ENCODE assay signal across 27 cellular contexts in the genomic region with DNA sequence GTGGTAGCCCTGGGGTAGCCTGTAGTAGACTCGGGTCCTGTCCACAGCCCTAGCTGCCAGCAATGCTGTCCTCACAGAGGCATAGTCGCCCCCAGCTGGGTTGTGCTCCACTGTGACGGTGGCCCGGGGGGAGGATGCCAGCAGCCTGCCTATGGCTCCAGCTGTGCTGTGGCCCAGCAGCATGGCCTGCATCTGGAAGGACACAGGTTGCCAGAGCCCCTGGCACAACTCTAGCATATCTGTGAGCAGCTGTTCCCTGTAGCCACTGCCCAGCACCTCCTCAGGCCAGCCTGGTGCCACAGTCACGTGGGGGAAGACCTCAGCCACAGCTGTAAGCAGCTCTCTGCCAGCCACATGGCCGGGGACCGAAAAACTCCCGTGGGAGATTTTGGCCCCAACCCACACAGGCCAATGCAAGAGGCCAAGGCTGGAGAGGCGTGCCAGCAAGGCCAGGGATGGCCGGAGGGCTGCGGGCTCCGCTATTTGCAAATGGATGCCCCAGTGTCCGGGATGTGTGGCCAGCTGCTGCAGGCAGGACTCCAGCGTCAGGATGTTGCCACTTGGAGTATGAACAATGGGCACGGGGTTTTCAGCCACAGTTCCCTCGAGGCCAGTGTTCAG. TPM values are rescaled to one million over a fixed set of nuclear protein-coding genes. Genes with fewer than 3 reads are reported as not detected.
DNase-seq lines count a peak whose midpoint lies in the region; ATAC-seq, FAIRE-seq and TF ChIP-seq lines count a peak whose summit lies in the region.
"Had no signal": no experiment of that assay in that cellular context is flagged by ENCODE, and none has a peak within 500 bp of the region (broad histone marks: within the 10 kb centered on the region; RNA-seq: fewer than 3 reads in every experiment).

No MANE protein-coding gene starts in this region.

- no peak for TF ChIP-seq POLR2A in K562 (conservative IDR thresholded peaks at IDR 0.05)

- H3K4me3 ChIP-seq in HEK293 (ENCODE audit: low read depth, low read length) = no peak overlapping the region
- H3K4me3 ChIP-seq in K562 = no peak overlapping the region
- H3K4me3 ChIP-seq: HAP-1, SJCRH30, stomach, uterus had no signal

- POLR2A ChIA-PET in HEK293 (lab: Yijun Ruan, JAX) (no interaction called here), K562 (lab: Yijun Ruan, JAX) (no interaction called here)

- H3K27ac ChIP-seq in HEK293 (ENCODE audit: extremely low read depth, low read depth, low read length) (no peak overlapping the region), K562 (ENCODE audit: extremely low read depth, low read depth, low read length) (no peak overlapping the region)
- H3K27ac ChIP-seq: brain microvascular endothelial cell, SJCRH30, stomach, uterus had no signal

- in situ Hi-C loops in K562 (cut with MboI) = no loop called here

- peaks cover 40 to 87% of the 10 kb centered on the region in 2 experiments for H3K27me3 ChIP-seq in K562 (ENCODE audit: control insufficient read depth in 2 of 2, insufficient read depth in 2 of 2, low read length in 2 of 2)
- H3K27me3 ChIP-seq: brain microvascular endothelial cell, SJCRH30, stomach, uterus had no signal

- H4K20me1 ChIP-seq in K562 (replicated peaks; ENCODE audit: control insufficient read depth, insufficient read depth, low read length) = peaks cover 3% of the 10 kb centered on the region; the same call in 1 of the 2 replicates

- WGBS in K562 (ENCODE audit: insufficient coverage, low coverage, missing lambda C conversion rate) = 1% methylated on average over 16 of the region's 16 CpGs

- CTCF ChIA-PET in HEK293 (lab: Yijun Ruan, JAX) (no interaction called here), K562 (lab: Yijun Ruan, JAX; ENCODE audit: low intra/inter-chr PET ratio) (no interaction called here)

- FAIRE-seq in K562 (lab: Jason Lieb, UNC) (no peak), RCC 7860 (lab: Jason Lieb, UNC) (no peak)
- FAIRE-seq: GM18507 had no signal

- no peaks in the 10 kb centered on the region for H3K9me3 ChIP-seq in HEK293 (ENCODE audit: control insufficient read depth, insufficient read depth, low read depth, low read length)
- no peaks in the 10 kb centered on the region for H3K9me3 ChIP-seq in K562 (replicated peaks; ENCODE audit: control insufficient read depth, insufficient read depth, low read depth, low read length)
- H3K9me3 ChIP-seq: HAP-1, SJCRH30, stomach, uterus had no signal

- no peaks in the 10 kb centered on the region for H3K36me3 ChIP-seq in HEK293 (ENCODE audit: control insufficient read depth in 2 of 2, insufficient read depth in 1 of 2, low read length in 2 of 2)
- H3K36me3 ChIP-seq in K562 (ENCODE audit: control insufficient read depth, insufficient read depth, low read length) = no peaks in the 10 kb centered on the region
- H3K36me3 ChIP-seq: brain microvascular endothelial cell, HAP-1, SJCRH30, uterus had no signal

- TF ChIP-seq EP300 in K562 (IDR thresholded peaks at IDR 0.05; ENCODE audit: low read length) = no peak

- DNase-seq in K562 (ENCODE audit: extremely low read depth in 1 of 4, low spot score in 3 of 4) = no peak
- DNase-seq in inferior parietal cortex (ENCODE audit: extremely low spot score) = peak; percentile 4
- DNase-seq in posterior cingulate gyrus = peak; percentile 23 to 94 (median 45)
- DNase-seq in RCC 7860 (ENCODE audit: low spot score) = no peak
- no peak for DNase-seq in NCI-H2171 (lab: John Stamatoyannopoulos, UW)
- DNase-seq: activated CD4-positive, CD25-positive, alpha-beta regulatory T cell treated with anti-CD3 and anti-CD28 coated beads, Interleukin-2, amount 50 U/mL, for 72 hours; activated CD8-positive, alpha-beta memory T cell treated with anti-CD3 and anti-CD28 coated beads for 24 hours; activated T-cell treated with anti-CD3 and anti-CD28 coated beads, Interleukin-2, amount 50 U/mL, for 72 hours; CD8-positive, alpha-beta T cell; erythroblast; NCI-H1930; NCI-H524; SJCRH30; stimulated activated CD4-positive, alpha-beta T cell treated with anti-CD3 and anti-CD28 coated beads, Interleukin-2, amount 100 ng/mL, for 24 hours; stomach; T1000 had no signal

- H3K9ac ChIP-seq in K562 (ENCODE audit: insufficient read depth in 1 of 2, low read depth in 2 of 2, low read length in 2 of 2) = no peak overlapping the region

- no TSS peak for BruUV-seq in K562 (replicated peaks; lab: Mats Ljungman, UMichigan)

- no peak overlapping the region for H3K4me2 ChIP-seq in K562 (ENCODE audit: insufficient read depth, low read length)

- ATAC-seq in K562 = no peak
- no peak for ATAC-seq in GM19397 (IDR thresholded peaks at IDR 0.05; ENCODE audit: unreplicated experiment)
- ATAC-seq in GM18861 (IDR thresholded peaks at IDR 0.05; ENCODE audit: unreplicated experiment) = no peak
- ATAC-seq: activated T-cell treated with anti-CD3 and anti-CD28 coated beads, Interleukin-2, amount 50 U/mL, for 72 hours; CD8-positive, alpha-beta T cell had no signal

- TF ChIP-seq RAD21 in K562 (CRISPR knock-in tag; conservative IDR thresholded peaks at IDR 0.05 in 1 of 2, IDR thresholded peaks at IDR 0.05 in 1 of 2) = no peak

- intact Hi-C loops in K562 (cut with micrococcal nuclease) = no loop called here
- intact Hi-C loops in posterior cingulate gyrus (cut with DNase I) = no loop called here

- no peaks in the 10 kb centered on the region for H3K79me2 ChIP-seq in K562 (ENCODE audit: control insufficient read depth, insufficient read depth, low read length)

- H3K4me1 ChIP-seq in HEK293 (ENCODE audit: control insufficient read depth, insufficient read depth, low read length) (no peaks in the 10 kb centered on the region), K562 (replicated peaks in 1 of 2; ENCODE audit: control insufficient read depth in 2 of 2, insufficient read depth in 2 of 2, low read length in 2 of 2) (peaks cover 0 to 16% of the 10 kb centered on the region in 2 experiments; a peak in 2 of 5 replicates)
- H3K4me1 ChIP-seq: HAP-1, uterus had no signal

- no peaks in the 10 kb centered on the region for H3K9me1 ChIP-seq in K562 (ENCODE audit: control insufficient read depth, insufficient read depth, low read length)

- H2AFZ ChIP-seq in K562 (ENCODE audit: low read depth, low read length) = no peak overlapping the region

- TF ChIP-seq CTCF in HEK293 (tag by site-specific recombination; IDR thresholded peaks at IDR 0.05) (no peak), K562 (IDR thresholded peaks at IDR 0.05 in 2 of 3, conservative IDR thresholded peaks at IDR 0.05 in 1 of 3; ENCODE audit: insufficient read depth in 2 of 3, low read depth in 1 of 3, low read length in 3 of 3) (no peak)

TF ChIP-seq in HEK293, 187 proteins besides CTCF, POLR2A, EP300 and RAD21 (continues in another document):
- TF ChIP-seq ZNF248 (tag by site-specific recombination; IDR thresholded peaks at IDR 0.05) (no peak), ZNF707 (tag by site-specific recombination; IDR thresholded peaks at IDR 0.05) (no peak), ZIC2 (tag by site-specific recombination; IDR thresholded peaks at IDR 0.05) (peak; percentile 89)

TF ChIP-seq in K562, 482 proteins besides CTCF, POLR2A, EP300 and RAD21 (continues in another document):
- no peak for TF ChIP-seq NCOA1 (IDR thresholded peaks at IDR 0.05; ENCODE audit: low read depth)
- TF ChIP-seq PHB (CRISPR knock-in tag; IDR thresholded peaks at IDR 0.05) = no peak
- TF ChIP-seq SRF (CRISPR knock-in tag; IDR thresholded peaks at IDR 0.05) = no peak
- no peak for TF ChIP-seq ZC3H8 (IDR thresholded peaks at IDR 0.05)
- TF ChIP-seq DPF2 (IDR thresholded peaks at IDR 0.05) = no peak

RNA-seq across cellular contexts. Expression of gene FAM151A, which starts 13.9 kb away (rescaled TPM):
- total RNA-seq in K562 (2011; cell fraction: chromatin; rRNA removed; ENCODE audit: low replicate concordance) = not detected in 2 replicates
- total RNA-seq in K562 (2011; cell fraction: nucleolus; rRNA removed) = not detected in 2 replicates
- not detected in 2 replicates for total RNA-seq in K562 (2011; cell fraction: nucleoplasm; rRNA removed)
- total RNA-seq in K562 (2014; rRNA removed) = not detected in 2 replicates
- not detected in 2 replicates for total RNA-seq in K562 (2014; rRNA removed; fragmentation: Illumina TruSeq; extraction: Trizol)
- total RNA-seq in K562 (2015; rRNA removed; fragmentation: Illumina TruSeq; extraction: Trizol) = not detected in 2 replicates
- not detected in 2 replicates for total RNA-seq in K562 (2021)
- polyA plus RNA-seq in K562 (2011; rRNA removed) = not detected in 2 replicates
- polyA plus RNA-seq in K562 (2011; cell fraction: cytosol; rRNA removed) = 0.04 TPM in 1 of 2 replicates, not detected in the other
- not detected in 2 replicates for polyA plus RNA-seq in K562 (2011; cell fraction: nucleus; rRNA removed)
- polyA plus RNA-seq in K562 (2012) = not detected in 2 replicates
- not detected in 2 replicates for polyA plus RNA-seq in K562 (2014; fragmentation: Illumina TruSeq; extraction: Trizol)
- not detected for polyA plus RNA-seq in K562 (2014; fragmentation: Nextera tagmentation; extraction: Ambion mirVana)
- polyA plus RNA-seq in K562 (2014; rRNA removed) = not detected in 2 replicates
- not detected in 2 replicates for polyA minus RNA-seq in K562 (2011; rRNA and poly(A)+ RNA removed)
- polyA minus RNA-seq in K562 (2011; cell fraction: cytosol; rRNA and poly(A)+ RNA removed) = not detected in 2 replicates
- polyA minus RNA-seq in K562 (2011; cell fraction: nucleus; rRNA and poly(A)+ RNA removed) = not detected in 2 replicates
- total RNA-seq: activated T-cell treated with anti-CD3 and anti-CD28 coated beads, Interleukin-2, amount 50 U/mL, for 72 hours; CD8-positive, alpha-beta T cell; Daoy; dermis microvascular lymphatic vessel endothelial cell; glomerular endothelial cell; SJCRH30; uterus had no signal
- polyA plus RNA-seq: IgD-negative memory B cell had no signal

RNA-seq across cellular contexts. Expression of gene MROH7, which starts 32.2 kb away (rescaled TPM):
- not detected in 2 replicates for total RNA-seq in K562 (2011; cell fraction: chromatin; rRNA removed; ENCODE audit: low replicate concordance)
- not detected in 2 replicates for total RNA-seq in K562 (2011; cell fraction: nucleolus; rRNA removed)
- total RNA-seq in K562 (2011; cell fraction: nucleoplasm; rRNA removed) = not detected in 2 replicates
- total RNA-seq in K562 (2014; rRNA removed) (not detected in 2 replicates), K562 (2014; rRNA removed; fragmentation: Illumina TruSeq; extraction: Trizol) (not detected in 2 replicates), K562 (2015; rRNA removed; fragmentation: Illumina TruSeq; extraction: Trizol) (not detected in 2 replicates), K562 (2021) (not detected in 2 replicates)
- polyA plus RNA-seq in K562 (2011; rRNA removed) (0.03 TPM in 1 of 2 replicates, not detected in the other), K562 (2014; fragmentation: Illumina TruSeq; extraction: Trizol) (not detected in 2 replicates), K562 (2014; fragmentation: Nextera tagmentation; extraction: Ambion mirVana) (not detected), K562 (2014; rRNA removed) (not detected in 2 replicates)
- 0.01 TPM in 1 of 2 replicates, not detected in the other for polyA plus RNA-seq in K562 (2011; cell fraction: cytosol; rRNA removed)
- 0.48 TPM in 1 of 2 replicates, not detected in the other for polyA plus RNA-seq in K562 (2011; cell fraction: nucleus; rRNA removed)
- 0.04 TPM in 1 of 2 replicates, not detected in the other for polyA plus RNA-seq in K562 (2012)
- 0.24 TPM in 1 of 2 replicates, not detected in the other for polyA minus RNA-seq in K562 (2011; rRNA and poly(A)+ RNA removed)
- not detected in 2 replicates for polyA minus RNA-seq in K562 (2011; cell fraction: cytosol; rRNA and poly(A)+ RNA removed)
- 0.33 TPM in 1 of 2 replicates, not detected in the other for polyA minus RNA-seq in K562 (2011; cell fraction: nucleus; rRNA and poly(A)+ RNA removed)
- total RNA-seq: CD8-positive, alpha-beta T cell; Daoy; glomerular endothelial cell; SJCRH30 had no signal
- polyA plus RNA-seq: IgD-negative memory B cell had no signal

Comparison
In these comparisons a context has a peak if more than half of its experiments do, and no peak if none do; other contexts are left out.
1. DNase-seq: peak in inferior parietal cortex (single experiment) and posterior cingulate gyrus (10 of 10); none in K562 (0 of 4), RCC 7860 (single experiment) and NCI-H2171 (single experiment).